9 cellular contexts compared by ENCODE assay signal in genomic region chr7:2237109-2237602, GRCh38. TPM values are rescaled to one million over a fixed set of nuclear protein-coding genes. Genes with fewer than 3 reads are reported as not detected.
A peak's percentile ranks its signal among the peaks of the same experiment; 100 is the strongest.
DNase-seq lines count a peak whose midpoint lies in the region; ATAC-seq lines count a peak whose summit lies in the region.
"Had no signal": no experiment of that assay in that cellular context is flagged by ENCODE, and none has a peak within 500 bp of the region (broad histone marks: within the 10 kb centered on the region; RNA-seq: fewer than 3 reads in every experiment).

No MANE protein-coding gene starts in this region.

- peaks cover 38 to 68% of the 10 kb centered on the region in 2 donors for H3K36me3 ChIP-seq in neuronal stem cell (replicated peaks in 1 of 2; ENCODE audit: control insufficient read depth in 2 of 2, insufficient read depth in 2 of 2, low read length in 2 of 2)

- H3K36me3 Mint-ChIP-seq in activated naive CD4-positive, alpha-beta T cell treated with anti-CD3 and anti-CD28 coated beads, Interleukin-2, amount 50 U/mL, for 24 hours, result peaks cover 3% of the 10 kb centered on the region
- peaks cover 2% of the 10 kb centered on the region for H3K36me3 Mint-ChIP-seq in T-helper 17 cell (ENCODE audit: low read depth)

- no peak overlapping the region for H4K91ac ChIP-seq in neuronal stem cell (ENCODE audit: low read depth, low read length, poor library complexity)

- H3K9me3 ChIP-seq in T-helper 17 cell (ENCODE audit: control insufficient read depth, low read length, poor library complexity, severe bottlenecking) (no peaks in the 10 kb centered on the region), neuronal stem cell (replicated peaks in 1 of 2; ENCODE audit: control insufficient read depth in 2 of 2, insufficient read depth in 1 of 2, low read depth in 1 of 2, low read length in 2 of 2) (no peaks in the 10 kb centered on the region)

- H3K27me3 Mint-ChIP-seq in activated naive CD4-positive, alpha-beta T cell treated with anti-CD3 and anti-CD28 coated beads, Interleukin-2, amount 50 U/mL, for 24 hours, result no peaks in the 10 kb centered on the region
- H3K27me3 Mint-ChIP-seq in T-helper 17 cell, result no peaks in the 10 kb centered on the region

- no peak overlapping the region for H2BK12ac ChIP-seq in neuronal stem cell (ENCODE audit: low read length)

- H2BK15ac ChIP-seq in neuronal stem cell (ENCODE audit: low read length), result no peak overlapping the region

- no peaks in the 10 kb centered on the region for H3K27me3 ChIP-seq in neuronal stem cell (ENCODE audit: control insufficient read depth in 3 of 3, insufficient read depth in 3 of 3, low read depth in 1 of 3, low read length in 3 of 3)

- no peak overlapping the region for H3K4me3 Mint-ChIP-seq in activated naive CD4-positive, alpha-beta T cell treated with anti-CD3 and anti-CD28 coated beads, Interleukin-2, amount 50 U/mL, for 24 hours
- no peak overlapping the region for H3K4me3 Mint-ChIP-seq in T-helper 17 cell
- H3K4me3 Mint-ChIP-seq: T-helper 1 cell treated with Interleukin-12 subunit alpha and Interleukin-12 subunit beta and Interleukin-4 antibody, amounts not matched to agents 30 μg/mL and 1 μg/mL, for 36 hours had no signal

- no peak overlapping the region for H3K27ac ChIP-seq in neuronal stem cell (replicated peaks; ENCODE audit: low read length)

- H3K4me1 Mint-ChIP-seq in activated naive CD4-positive, alpha-beta T cell treated with anti-CD3 and anti-CD28 coated beads, Interleukin-2, amount 50 U/mL, for 24 hours, result peaks cover 18% of the 10 kb centered on the region
- H3K4me1 Mint-ChIP-seq in T-helper 17 cell, result peaks cover 10% of the 10 kb centered on the region

- H3K27ac Mint-ChIP-seq in activated naive CD4-positive, alpha-beta T cell treated with anti-CD3 and anti-CD28 coated beads, Interleukin-2, amount 50 U/mL, for 24 hours, result peak overlapping the region; percentile 65
- H3K27ac Mint-ChIP-seq in T-helper 17 cell, result peak overlapping the region; percentile 32
- H3K27ac Mint-ChIP-seq: T-helper 1 cell treated with Interleukin-12 subunit alpha and Interleukin-12 subunit beta and Interleukin-4 antibody, amounts not matched to agents 30 μg/mL and 1 μg/mL, for 36 hours had no signal

- no peak for DNase-seq in activated naive CD4-positive, alpha-beta T cell (lab: John Stamatoyannopoulos, UW)
- DNase-seq in T-helper 17 cell (no peak), midbrain (lab: John Stamatoyannopoulos, UW) (peak; percentile 20), neuronal stem cell (ENCODE audit: low spot score) (no peak), NCI-H146 treated with DMSO at 0.1 percent for 48 hours (lab: John Stamatoyannopoulos, UW; ENCODE audit: unreplicated experiment) (no peak), NCI-H1105 treated with DMSO at 0.1 percent for 48 hours (lab: John Stamatoyannopoulos, UW) (no peak)

- no peak overlapping the region for H2BK120ac ChIP-seq in neuronal stem cell (ENCODE audit: low read depth, low read length)

- H3K4me1 ChIP-seq in neuronal stem cell (ENCODE audit: control insufficient read depth in 2 of 2, insufficient read depth in 1 of 2, low read depth in 1 of 2, low read length in 2 of 2), result peaks cover 2 to 4% of the 10 kb centered on the region in 2 donors

- H3K18ac ChIP-seq in neuronal stem cell (ENCODE audit: low read length), result no peak overlapping the region

- no peak overlapping the region for H3K14ac ChIP-seq in neuronal stem cell (ENCODE audit: low read length)

- WGBS in neuronal stem cell (ENCODE audit: extremely low coverage in 2 of 2, insufficient read length in 2 of 2, insufficient replicate concordance in 1 of 2), 2 donors, result no CpG with 5 or more reads among the region's 12 CpGs

- no peak overlapping the region for H3K4ac ChIP-seq in neuronal stem cell (ENCODE audit: low read length)

- no peak overlapping the region for H2AFZ ChIP-seq in neuronal stem cell (ENCODE audit: low read length)

- ATAC-seq in HG03095 (IDR thresholded peaks at IDR 0.05; ENCODE audit: unreplicated experiment) (peak; percentile 61), T-helper 17 cell (peak; percentile 38)

- H2BK5ac ChIP-seq in neuronal stem cell (ENCODE audit: low read length), result no peak overlapping the region

- peaks cover 2% of the 10 kb centered on the region for H3K79me1 ChIP-seq in neuronal stem cell (ENCODE audit: low read depth, low read length)

- no peak overlapping the region for H3K9ac ChIP-seq in neuronal stem cell (ENCODE audit: low read depth, low read length, poor library complexity)

- H3K4me3 ChIP-seq in neuronal stem cell (ENCODE audit: low read length in 2 of 2), result no peak overlapping the region

- no peaks in the 10 kb centered on the region for H3K9me3 Mint-ChIP-seq in activated naive CD4-positive, alpha-beta T cell treated with anti-CD3 and anti-CD28 coated beads, Interleukin-2, amount 50 U/mL, for 24 hours
- H3K9me3 Mint-ChIP-seq: T-helper 1 cell treated with Interleukin-12 subunit alpha and Interleukin-12 subunit beta and Interleukin-4 antibody, amounts not matched to agents 30 μg/mL and 1 μg/mL, for 36 hours had no signal

- H2AK5ac ChIP-seq in neuronal stem cell (ENCODE audit: low read depth, low read length), result no peak overlapping the region

- H4K8ac ChIP-seq in neuronal stem cell (ENCODE audit: low read depth, low read length), result no peak overlapping the region

- no peak overlapping the region for H3K4me2 ChIP-seq in neuronal stem cell (ENCODE audit: insufficient read depth, low read length, poor library complexity, severe bottlenecking)

- no peak overlapping the region for H3K23ac ChIP-seq in neuronal stem cell (ENCODE audit: low read depth, low read length, poor library complexity)

RNA-seq across cellular contexts. Expression of gene MAD1L1, which starts 4.4 kb away (rescaled TPM):
- total RNA-seq in T-helper 17 cell, result 100 to 1,000 TPM in 1 of 2 donors, 10 to 100 TPM in 1; 81.3 to 115 TPM
- polyA plus RNA-seq in neuronal stem cell (2013, experiment 1 of 2), result 20.0 TPM
- 18.9 TPM for polyA plus RNA-seq in neuronal stem cell (2013, experiment 2 of 2)

RNA-seq across cellular contexts. Expression of gene MRM2, which starts 4.8 kb away (rescaled TPM):
- total RNA-seq in T-helper 17 cell, result 1 to 10 TPM; 4.1 to 4.2 TPM
- polyA plus RNA-seq in neuronal stem cell (2013, experiment 1 of 2), result 21.4 TPM
- 21.4 TPM for polyA plus RNA-seq in neuronal stem cell (2013, experiment 2 of 2)

RNA-seq across cellular contexts. Expression of gene NUDT1, which starts 4.9 kb away (rescaled TPM):
- 10 to 100 TPM; 12.7 to 16.2 TPM for total RNA-seq in T-helper 17 cell
- polyA plus RNA-seq in neuronal stem cell (2013, experiment 1 of 2), result 46.7 TPM
- 46.4 TPM for polyA plus RNA-seq in neuronal stem cell (2013, experiment 2 of 2)
